Comparison of ENCODE assay signal across 25 cellular contexts in genomic region chr2:180184506-180184905, GRCh38.
DNase-seq lines count a peak whose midpoint lies in the region; ATAC-seq and TF ChIP-seq lines count a peak whose summit lies in the region.
"Had no signal": no experiment of that assay in that cellular context is flagged by ENCODE, and none has a peak within 500 bp of the region (broad histone marks: within the 10 kb centered on the region; RNA-seq: fewer than 3 reads in every experiment).

No MANE protein-coding gene starts in this region.

- no peak overlapping the region for H3K4me2 ChIP-seq in fibroblast of lung (ENCODE audit: extremely low read depth, insufficient read depth, low read length)

- H3K27ac ChIP-seq in fibroblast of lung (ENCODE audit: insufficient read depth, low read length) = no peak overlapping the region
- no peak overlapping the region for H3K27ac ChIP-seq in CD8-positive, alpha-beta T cell (ENCODE audit: low read depth, low read length)
- H3K27ac ChIP-seq: body of pancreas, heart right ventricle, lower lobe of right lung, right lobe of liver, thyroid gland had no signal

- H3K27me3 Mint-ChIP-seq in CD8-positive, alpha-beta T cell (ENCODE audit: low read depth) = no peaks in the 10 kb centered on the region
- H3K27me3 Mint-ChIP-seq: CD4-positive, alpha-beta memory T cell; stimulated activated naive B cell treated with anti-CD40 and anti-IgM and Interleukin-4, amounts not matched to agents 10 μg/mL and 1 μg/mL and 100 μg/mL, for 72 hours had no signal

- H3K4me3 ChIP-seq in fibroblast of lung (replicated peaks in 1 of 4; ENCODE audit: control extremely low read depth in 1 of 4, insufficient read depth in 1 of 4, low read depth in 3 of 4, low read length in 4 of 4) = no peak overlapping the region
- no peak overlapping the region for H3K4me3 ChIP-seq in CD8-positive, alpha-beta T cell (ENCODE audit: low read depth, low read length)
- H3K4me3 ChIP-seq: body of pancreas, heart right ventricle, lower lobe of right lung, right lobe of liver, thyroid gland had no signal

- H3K79me2 ChIP-seq in fibroblast of lung (ENCODE audit: control insufficient read depth, insufficient read depth, low read length) = no peaks in the 10 kb centered on the region

- H3K27ac Mint-ChIP-seq in CD8-positive, alpha-beta T cell = no peak overlapping the region
- H3K27ac Mint-ChIP-seq: activated T-cell treated with anti-CD3 and anti-CD28 coated beads, Interleukin-2, amount 50 U/mL, for 72 hours; CD4-positive, alpha-beta memory T cell; immature natural killer cell; stimulated activated naive B cell treated with anti-CD40 and anti-IgM and Interleukin-4, amounts not matched to agents 10 μg/mL and 1 μg/mL and 100 μg/mL, for 72 hours; WTC11 had no signal

- TF ChIP-seq CTCF in fibroblast of lung (conservative IDR thresholded peaks at IDR 0.05 in 1 of 2, IDR thresholded peaks at IDR 0.05 in 1 of 2; ENCODE audit: low read depth in 1 of 2, low read length in 2 of 2) = no peak
- no peak for TF ChIP-seq CTCF in CD8-positive, alpha-beta T cell (IDR thresholded peaks at IDR 0.05)

- no peaks in the 10 kb centered on the region for H3K27me3 ChIP-seq in fibroblast of lung (ENCODE audit: control insufficient read depth, insufficient read depth, low read length)
- no peaks in the 10 kb centered on the region for H3K27me3 ChIP-seq in CD8-positive, alpha-beta T cell (ENCODE audit: insufficient read depth, low read length)
- H3K27me3 ChIP-seq: body of pancreas, heart right ventricle, right lobe of liver, thyroid gland had no signal

- peak; percentile 52 for DNase-seq in GM04504 (ENCODE audit: low read depth)
- peak; percentile 39 for DNase-seq in amniotic epithelial cell (ENCODE audit: low read depth)
- DNase-seq in fibroblast of lung (ENCODE audit: low read depth in 2 of 2) = peak; percentile 72 to 87
- peak; percentile 42 for DNase-seq in non-pigmented ciliary epithelial cell (ENCODE audit: low read depth)
- no peak for DNase-seq in NCI-H2227 treated with DMSO at 0.1 percent for 48 hours (lab: John Stamatoyannopoulos, UW)
- no peak for DNase-seq in left ventricle myocardium superior
- DNase-seq in HuH-7.5 (ENCODE audit: low spot score) = no peak
- DNase-seq in CD8-positive, alpha-beta T cell = no peak
- DNase-seq: activated naive CD4-positive, alpha-beta T cell treated with anti-CD3 and anti-CD28 coated beads, Interleukin-2, amount 50 U/mL, for 16 hours; activated T-cell treated with anti-CD3 and anti-CD28 coated beads, Interleukin-2, amount 50 U/mL, for 72 hours; body of pancreas; CD4-positive, alpha-beta memory T cell; DMS79; heart right ventricle; immature natural killer cell; lower lobe of right lung; NCI-H1436; NCI-H2171; NCI-H748 treated with DMSO at 0.1 percent for 48 hours; PC-3; right lobe of liver; stimulated activated naive B cell treated with anti-CD40 and anti-IgM and Interleukin-4, amounts not matched to agents 10 μg/mL and 1 μg/mL and 100 μg/mL, for 72 hours; T-helper 2 cell; thyroid gland had no signal

- no peaks in the 10 kb centered on the region for H3K9me3 Mint-ChIP-seq in CD8-positive, alpha-beta T cell
- H3K9me3 Mint-ChIP-seq: activated T-cell treated with anti-CD3 and anti-CD28 coated beads, Interleukin-2, amount 50 U/mL, for 72 hours; CD4-positive, alpha-beta memory T cell; stimulated activated naive B cell treated with anti-CD40 and anti-IgM and Interleukin-4, amounts not matched to agents 10 μg/mL and 1 μg/mL and 100 μg/mL, for 72 hours; WTC11 had no signal

- intact Hi-C loops in left ventricle myocardium superior (cut with micrococcal nuclease) = no loop called here
- intact Hi-C loops in CD8-positive, alpha-beta T cell (cut with DNase I, micrococcal nuclease) = no loop called here

- ATAC-seq in left ventricle myocardium superior = no peak
- ATAC-seq in CD8-positive, alpha-beta T cell = no peak
- ATAC-seq: activated T-cell treated with anti-CD3 and anti-CD28 coated beads, Interleukin-2, amount 50 U/mL, for 72 hours; body of pancreas; heart right ventricle; lower lobe of right lung; PC-3; right lobe of liver; stimulated activated naive B cell treated with anti-CD40 and anti-IgM and Interleukin-4, amounts not matched to agents 10 μg/mL and 1 μg/mL and 100 μg/mL, for 72 hours; WTC11 had no signal

- CTCF ChIA-PET in CD8-positive, alpha-beta T cell (lab: Charles Lee) = no interaction called here

- H3K9ac ChIP-seq in fibroblast of lung (ENCODE audit: insufficient read depth, low read length) = no peak overlapping the region

- POLR2A ChIA-PET in CD8-positive, alpha-beta T cell (lab: Charles Lee) = interaction anchor here (0.7 kb wide), 1 partner anchor 628 kb away, joined by 3 read pairs; no protein-coding TSS in a partner anchor

- no peaks in the 10 kb centered on the region for H3K9me3 ChIP-seq in fibroblast of lung (ENCODE audit: control insufficient read depth, insufficient read depth, low read depth, low read length)
- H3K9me3 ChIP-seq in CD8-positive, alpha-beta T cell (ENCODE audit: low read length) = no peaks in the 10 kb centered on the region
- H3K9me3 ChIP-seq: body of pancreas, heart right ventricle, lower lobe of right lung, right lobe of liver, thyroid gland had no signal

- H3K4me3 Mint-ChIP-seq in CD8-positive, alpha-beta T cell = no peak overlapping the region
- H3K4me3 Mint-ChIP-seq: activated T-cell treated with anti-CD3 and anti-CD28 coated beads, Interleukin-2, amount 50 U/mL, for 72 hours; CD4-positive, alpha-beta memory T cell; immature natural killer cell; stimulated activated naive B cell treated with anti-CD40 and anti-IgM and Interleukin-4, amounts not matched to agents 10 μg/mL and 1 μg/mL and 100 μg/mL, for 72 hours; WTC11 had no signal

- H2AFZ ChIP-seq in fibroblast of lung (ENCODE audit: low read length) = no peak overlapping the region

- H3K36me3 ChIP-seq in fibroblast of lung (ENCODE audit: control insufficient read depth, insufficient read depth, low read length) = no peaks in the 10 kb centered on the region
- no peaks in the 10 kb centered on the region for H3K36me3 ChIP-seq in CD8-positive, alpha-beta T cell (ENCODE audit: insufficient read depth, low read length)
- H3K36me3 ChIP-seq: heart right ventricle, lower lobe of right lung, right lobe of liver, thyroid gland had no signal

- H3K4me1 Mint-ChIP-seq in CD8-positive, alpha-beta T cell (ENCODE audit: low read depth) = no peaks in the 10 kb centered on the region
- H3K4me1 Mint-ChIP-seq: CD4-positive, alpha-beta memory T cell; immature natural killer cell; stimulated activated naive B cell treated with anti-CD40 and anti-IgM and Interleukin-4, amounts not matched to agents 10 μg/mL and 1 μg/mL and 100 μg/mL, for 72 hours had no signal

- H4K20me1 ChIP-seq in fibroblast of lung (ENCODE audit: control insufficient read depth, extremely low read depth, insufficient read depth, low read length) = no peaks in the 10 kb centered on the region

- no peaks in the 10 kb centered on the region for H3K4me1 ChIP-seq in fibroblast of lung (ENCODE audit: control insufficient read depth, extremely low read depth, insufficient read depth, low read length)
- no peaks in the 10 kb centered on the region for H3K4me1 ChIP-seq in CD8-positive, alpha-beta T cell (ENCODE audit: insufficient read depth, low read length)
- H3K4me1 ChIP-seq: body of pancreas, heart right ventricle, lower lobe of right lung, right lobe of liver, thyroid gland had no signal

- H3K36me3 Mint-ChIP-seq in CD8-positive, alpha-beta T cell = no peaks in the 10 kb centered on the region
- H3K36me3 Mint-ChIP-seq: CD4-positive, alpha-beta memory T cell; immature natural killer cell; stimulated activated naive B cell treated with anti-CD40 and anti-IgM and Interleukin-4, amounts not matched to agents 10 μg/mL and 1 μg/mL and 100 μg/mL, for 72 hours; WTC11 had no signal

Comparison
In these comparisons a context has a peak if more than half of its experiments do, and no peak if none do; other contexts are left out.
1. DNase-seq: peak in GM04504 (single experiment), amniotic epithelial cell (single experiment), fibroblast of lung (2 of 2) and non-pigmented ciliary epithelial cell (single experiment); none in NCI-H2227 treated with DMSO at 0.1 percent for 48 hours (single experiment), left ventricle myocardium superior (single experiment), HuH-7.5 (single experiment) and CD8-positive, alpha-beta T cell (0 of 7).